ENCODE assay signal across 19 cellular contexts in genomic region chr2:173056705-173057368, GRCh38.
"Had no signal": no experiment of that assay in that cellular context is flagged by ENCODE, and none has a peak within 500 bp of the region (broad histone marks: within the 10 kb centered on the region; RNA-seq: fewer than 3 reads in every experiment).

No MANE protein-coding gene starts in this region.

- ATAC-seq: activated CD4-positive, alpha-beta T cell treated with anti-CD3 and anti-CD28 coated beads for 36 hours; activated naive CD4-positive, alpha-beta T cell treated with anti-CD3 and anti-CD28 coated beads, Interleukin-2, amount 50 U/mL, for 72 hours; naive thymus-derived CD8-positive, alpha-beta T cell; psoas muscle; right lobe of liver; stimulated activated effector memory CD8-positive, alpha-beta T cell treated with anti-CD3 and anti-CD28 coated beads, Interleukin-12 subunit alpha, Interleukin-12 subunit beta, amount 100 ng/mL, for 72 hours had no signal

- H3K36me3 ChIP-seq: adrenal gland, ovary, right lobe of liver, thoracic aorta, WERI-Rb-1 had no signal

- H3K36me3 Mint-ChIP-seq: activated naive CD4-positive, alpha-beta T cell treated with anti-CD3 and anti-CD28 coated beads, Interleukin-2, amount 50 U/mL, for 72 hours; naive thymus-derived CD8-positive, alpha-beta T cell; stimulated activated effector memory CD8-positive, alpha-beta T cell treated with anti-CD3 and anti-CD28 coated beads, Interleukin-12 subunit alpha, Interleukin-12 subunit beta, amount 100 ng/mL, for 72 hours had no signal

- H3K9me3 ChIP-seq: adrenal gland, ovary, psoas muscle, right lobe of liver, thoracic aorta had no signal

- H3K27me3 ChIP-seq: adrenal gland, ovary, right lobe of liver had no signal

- H3K27ac ChIP-seq: adrenal gland, ovary, right lobe of liver, thoracic aorta, WERI-Rb-1 had no signal

- DNase-seq: activated CD4-positive, alpha-beta T cell treated with anti-CD3 and anti-CD28 coated beads for 36 hours; activated CD4-positive, alpha-beta T cell treated with anti-CD3 and anti-CD28 coated beads, Interleukin-2, amount 50 U/mL, for 48 hours; activated gamma-delta T cell; adrenal gland; dermis blood vessel endothelial cell; foreskin melanocyte; glutamatergic neuron; mammary epithelial cell; naive thymus-derived CD8-positive, alpha-beta T cell; ovary; psoas muscle; right lobe of liver; stimulated activated CD4-positive, alpha-beta T cell treated with anti-CD3 and anti-CD28 coated beads, Interleukin-4, amount 100 ng/mL, for 24 hours; SW 1271; T-helper 2 cell; WERI-Rb-1 had no signal

- H3K4me1 Mint-ChIP-seq: activated CD4-positive, alpha-beta T cell treated with anti-CD3 and anti-CD28 coated beads for 36 hours; stimulated activated effector memory CD8-positive, alpha-beta T cell treated with anti-CD3 and anti-CD28 coated beads, Interleukin-12 subunit alpha, Interleukin-12 subunit beta, amount 100 ng/mL, for 72 hours had no signal

- H3K9me3 Mint-ChIP-seq: activated naive CD4-positive, alpha-beta T cell treated with anti-CD3 and anti-CD28 coated beads, Interleukin-2, amount 50 U/mL, for 72 hours; naive thymus-derived CD8-positive, alpha-beta T cell; stimulated activated effector memory CD8-positive, alpha-beta T cell treated with anti-CD3 and anti-CD28 coated beads, Interleukin-12 subunit alpha, Interleukin-12 subunit beta, amount 100 ng/mL, for 72 hours had no signal

- H3K27ac Mint-ChIP-seq: activated CD4-positive, alpha-beta T cell treated with anti-CD3 and anti-CD28 coated beads for 36 hours; naive thymus-derived CD8-positive, alpha-beta T cell; stimulated activated effector memory CD8-positive, alpha-beta T cell treated with anti-CD3 and anti-CD28 coated beads, Interleukin-12 subunit alpha, Interleukin-12 subunit beta, amount 100 ng/mL, for 72 hours had no signal

- H3K4me3 Mint-ChIP-seq: activated CD4-positive, alpha-beta T cell treated with anti-CD3 and anti-CD28 coated beads for 36 hours; naive thymus-derived CD8-positive, alpha-beta T cell; stimulated activated effector memory CD8-positive, alpha-beta T cell treated with anti-CD3 and anti-CD28 coated beads, Interleukin-12 subunit alpha, Interleukin-12 subunit beta, amount 100 ng/mL, for 72 hours had no signal

- H3K4me3 ChIP-seq: adrenal gland, ovary, psoas muscle, right lobe of liver, thoracic aorta had no signal
